12 cellular contexts compared by ENCODE assay signal in genomic region chr16:72739577-72739976, GRCh38.
DNase-seq lines count a peak whose midpoint lies in the region; ATAC-seq, FAIRE-seq and TF ChIP-seq lines count a peak whose summit lies in the region.
"Had no signal": no experiment of that assay in that cellular context is flagged by ENCODE, and none has a peak within 500 bp of the region (broad histone marks: within the 10 kb centered on the region; RNA-seq: fewer than 3 reads in every experiment).

No MANE protein-coding gene starts in this region.

- no peak overlapping the region for H2AFZ ChIP-seq in ACC112 (ENCODE audit: low read length, unreplicated experiment)

- H3K27me3 ChIP-seq in ACC112 (ENCODE audit: insufficient read depth, low read length): no peaks in the 10 kb centered on the region
- H3K27me3 ChIP-seq in left lung: no peaks in the 10 kb centered on the region
- H3K27me3 ChIP-seq: ovary had no signal

- DNase-seq in HTR-8/SVneo (ENCODE audit: insufficient read length, low spot score): peak; percentile 15
- DNase-seq in cardiac fibroblast (ENCODE audit: low read depth in 2 of 2): peak; percentile 32 to 49
- DNase-seq in left lung: no peak
- no peak for DNase-seq in naive thymus-derived CD8-positive, alpha-beta T cell
- DNase-seq in NCI-H2227 treated with DMSO at 0.1 percent for 48 hours (lab: John Stamatoyannopoulos, UW): no peak
- DNase-seq in NCI-H2029 treated with DMSO at 0.1 percent for 48 hours (lab: John Stamatoyannopoulos, UW): no peak
- DNase-seq: NCI-H1048; ovary; stimulated activated CD4-positive, alpha-beta T cell treated with anti-CD3 and anti-CD28 coated beads, Interleukin-12 subunit alpha, Interleukin-12 subunit beta, amount 100 ng/mL, for 4 hours had no signal

- H3K79me2 ChIP-seq in ACC112 (ENCODE audit: control insufficient read depth, insufficient read depth, low read length, unreplicated experiment): no peaks in the 10 kb centered on the region

- H3K36me3 ChIP-seq in ACC112 (ENCODE audit: insufficient read depth, low read length) (no peaks in the 10 kb centered on the region), left lung (no peaks in the 10 kb centered on the region)
- H3K36me3 ChIP-seq: ovary had no signal

- peak overlapping the region; percentile 15; the same call in 1 of the 2 replicates for H3K4me3 ChIP-seq in ACC112 (ENCODE audit: low read depth, low read length)
- no peak overlapping the region for H3K4me3 ChIP-seq in cardiac fibroblast (replicated peaks in 1 of 2; ENCODE audit: low read depth in 2 of 2, low read length in 2 of 2)
- no peak overlapping the region for H3K4me3 ChIP-seq in left lung
- H3K4me3 ChIP-seq: ovary had no signal

- H3K4me1 Mint-ChIP-seq in naive thymus-derived CD8-positive, alpha-beta T cell: peaks cover 0 to 2% (median 0%) of the 10 kb centered on the region in 4 donors

- peaks cover 0 to 12% (median 8%) of the 10 kb centered on the region in 9 donors for H3K9me3 Mint-ChIP-seq in naive thymus-derived CD8-positive, alpha-beta T cell

- TF ChIP-seq CTCF in cardiac fibroblast (IDR thresholded peaks at IDR 0.05; ENCODE audit: low read depth, low read length) (no peak), left lung (IDR thresholded peaks at IDR 0.05) (no peak)

- peaks cover 0 to 2% of the 10 kb centered on the region in 2 donors for H3K9me3 ChIP-seq in left lung

- H3K27ac ChIP-seq in ACC112 (ENCODE audit: low read depth, low read length) (0 out of 2 replicates have a peak overlapping the region, but pooled peaks have one; percentile 12), left lung (no peak overlapping the region)
- H3K27ac ChIP-seq: ovary had no signal

- no peak overlapping the region for H3K27ac Mint-ChIP-seq in naive thymus-derived CD8-positive, alpha-beta T cell

- FAIRE-seq in HTR-8/SVneo (lab: Jason Lieb, UNC): no peak

- H3K4me1 ChIP-seq in ACC112 (ENCODE audit: control insufficient read depth, insufficient read depth, low read length, unreplicated experiment) (peaks cover 15% of the 10 kb centered on the region), left lung (no peaks in the 10 kb centered on the region)

- POLR2A ChIA-PET in naive thymus-derived CD8-positive, alpha-beta T cell (lab: Charles Lee): no interaction called here

- ATAC-seq in left lung (peak; percentile 62), HG03520 (IDR thresholded peaks at IDR 0.05; ENCODE audit: unreplicated experiment) (no peak)
- ATAC-seq in naive thymus-derived CD8-positive, alpha-beta T cell: no peak
- ATAC-seq: WTC11 had no signal

- H3K36me3 Mint-ChIP-seq in naive thymus-derived CD8-positive, alpha-beta T cell: peaks cover 0 to 8% (median 7%) of the 10 kb centered on the region in 3 donors

- no peaks in the 10 kb centered on the region for H3K27me3 Mint-ChIP-seq in naive thymus-derived CD8-positive, alpha-beta T cell

- intact Hi-C loops in left lung (cut with DNase I): no loop called here

- no peak overlapping the region for H3K4me3 Mint-ChIP-seq in naive thymus-derived CD8-positive, alpha-beta T cell
- H3K4me3 Mint-ChIP-seq: WTC11 had no signal

Comparison
In these comparisons a context has a peak if more than half of its experiments do, and no peak if none do; other contexts are left out.
1. DNase-seq: peak in HTR-8/SVneo (single experiment) and cardiac fibroblast (2 of 2); none in left lung (0 of 2), naive thymus-derived CD8-positive, alpha-beta T cell (0 of 10), NCI-H2227 treated with DMSO at 0.1 percent for 48 hours (single experiment) and NCI-H2029 treated with DMSO at 0.1 percent for 48 hours (single experiment).